In genomic region chr2:8285898-8286297, GRCh38 we compare ENCODE assay signal across 21 cellular contexts.
"Had no signal": no experiment of that assay in that cellular context is flagged by ENCODE, and none has a peak within 500 bp of the region (broad histone marks: within the 10 kb centered on the region; RNA-seq: fewer than 3 reads in every experiment).

No MANE protein-coding gene starts in this region.

- H3K27ac Mint-ChIP-seq: naive thymus-derived CD8-positive, alpha-beta T cell; nephron; stimulated activated effector memory CD8-positive, alpha-beta T cell treated with anti-CD3 and anti-CD28 coated beads, Interleukin-12 subunit alpha, Interleukin-12 subunit beta, amount 100 ng/mL, for 72 hours; stimulated activated naive CD8-positive, alpha-beta T cell treated with anti-CD3 and anti-CD28 coated beads, Interleukin-15, Interleukin-2, amounts not matched to agents 100 ng/mL and 50 ng/mL, for 24 hours had no signal

- H3K9me3 Mint-ChIP-seq: immature natural killer cell; naive thymus-derived CD8-positive, alpha-beta T cell; nephron; neural crest cell had no signal

- ATAC-seq: naive thymus-derived CD8-positive, alpha-beta T cell; pancreas; stimulated activated effector memory CD8-positive, alpha-beta T cell treated with anti-CD3 and anti-CD28 coated beads, Interleukin-12 subunit alpha, Interleukin-12 subunit beta, amount 100 ng/mL, for 72 hours had no signal

- H3K27ac ChIP-seq: lower lobe of right lung, pancreas, psoas muscle, right lobe of liver, skin epidermis, spleen, suprapubic skin, thoracic aorta, tibial artery, upper lobe of right lung had no signal

- H3K27me3 ChIP-seq: pancreas, right lobe of liver, suprapubic skin, tibial artery, upper lobe of right lung had no signal

- DNase-seq: hypothalamus; immature natural killer cell; lower lobe of right lung; naive thymus-derived CD8-positive, alpha-beta T cell; nucleus accumbens; pancreas; psoas muscle; right lobe of liver; spleen; stimulated activated CD4-positive, alpha-beta T cell treated with anti-CD3 and anti-CD28 coated beads, Interleukin-4, amount 100 ng/mL, for 24 hours; stimulated activated naive CD4-positive, alpha-beta T cell; tibial artery; trophoblast cell; upper lobe of right lung had no signal

- H3K4me1 ChIP-seq: lower lobe of right lung, pancreas, psoas muscle, suprapubic skin, upper lobe of right lung had no signal

- H3K4me3 Mint-ChIP-seq: immature natural killer cell; naive thymus-derived CD8-positive, alpha-beta T cell; nephron; neural crest cell; stimulated activated effector memory CD8-positive, alpha-beta T cell treated with anti-CD3 and anti-CD28 coated beads, Interleukin-12 subunit alpha, Interleukin-12 subunit beta, amount 100 ng/mL, for 72 hours; stimulated activated naive CD8-positive, alpha-beta T cell treated with anti-CD3 and anti-CD28 coated beads, Interleukin-15, Interleukin-2, amounts not matched to agents 100 ng/mL and 50 ng/mL, for 24 hours had no signal

- H3K4me3 ChIP-seq: lower lobe of right lung, pancreas, psoas muscle, right lobe of liver, skin epidermis, spleen, suprapubic skin, thoracic aorta, tibial artery, upper lobe of right lung had no signal

- H3K36me3 ChIP-seq: lower lobe of right lung, pancreas, right lobe of liver, spleen, suprapubic skin, thoracic aorta, tibial artery, upper lobe of right lung had no signal
